8 cellular contexts compared by ENCODE assay signal in the genomic region with DNA sequence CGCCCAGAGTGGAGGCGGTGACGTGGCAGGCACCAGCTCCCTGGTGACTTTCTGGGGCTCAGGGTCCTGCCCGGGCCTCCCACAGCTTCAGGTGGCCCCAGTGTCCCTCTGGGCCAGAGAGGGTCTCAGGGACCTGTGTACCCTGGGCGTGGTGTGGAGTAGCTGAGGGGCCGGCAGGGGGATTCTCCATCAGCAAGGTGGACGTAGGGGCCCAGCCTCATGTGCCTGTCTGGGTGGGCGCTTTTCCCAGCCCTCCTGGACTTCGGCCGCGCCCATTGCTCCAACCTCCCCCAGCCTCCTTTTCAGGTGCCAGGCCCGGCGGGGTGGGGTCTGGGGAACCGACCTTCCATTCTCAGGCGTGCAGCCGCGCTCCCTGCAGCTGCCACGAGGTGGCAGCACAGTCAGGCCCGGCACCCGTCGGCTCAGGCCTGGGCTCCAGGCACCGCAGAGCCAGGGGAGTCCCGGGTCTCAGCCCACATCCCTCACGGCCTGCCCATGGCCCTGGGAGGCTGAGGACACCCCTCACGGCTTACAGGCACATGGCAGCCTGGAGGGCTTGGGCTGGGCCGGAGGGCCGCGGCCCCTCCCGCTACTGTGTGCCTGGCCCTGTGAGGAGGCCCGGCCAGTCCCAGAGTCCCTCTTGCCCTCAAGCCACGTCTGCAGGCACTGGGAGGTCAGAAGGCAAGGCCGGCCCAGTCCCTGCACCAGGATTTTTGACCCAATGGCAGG. TPM values are rescaled to one million over a fixed set of nuclear protein-coding genes. Genes with fewer than 3 reads are reported as not detected.
A peak's percentile ranks its signal among the peaks of the same experiment; 100 is the strongest.
DNase-seq lines count a peak whose midpoint lies in the region.

No MANE protein-coding gene starts in this region.

- peak; percentile 78 for DNase-seq in DMS 273 (lab: John Stamatoyannopoulos, UW; ENCODE audit: unreplicated experiment)
- no peak for DNase-seq in DMS 273 treated with DMSO at 0.1 percent for 48 hours (lab: John Stamatoyannopoulos, UW)
- peak; percentile 49 for DNase-seq in NCI-H1092 (lab: John Stamatoyannopoulos, UW)
- peak; percentile 46 for DNase-seq in activated CD4-positive, alpha-beta T cell treated with anti-CD3 and anti-CD28 coated beads for 1 hour
- DNase-seq in cerebellum (ENCODE audit: low spot score): peak; percentile 80
- peak; percentile 76 for DNase-seq in left kidney (ENCODE audit: low read depth, low spot score)
- DNase-seq in stimulated activated CD4-positive, alpha-beta T cell treated with anti-CD3 and anti-CD28 coated beads, Interleukin-4, amount 100 ng/mL, for 4 hours: peak; percentile 51 to 66
- no peak for DNase-seq in cerebellar nuclear complex (lab: John Stamatoyannopoulos, UW)

RNA-seq across cellular contexts. Expression of a gene that starts 19.9 kb away (rescaled TPM):
- total RNA-seq in cerebellum: 0.18 TPM

RNA-seq across cellular contexts. Expression of a gene that starts 45.2 kb away (rescaled TPM):
- under 0.01 TPM for total RNA-seq in cerebellum

Comparison
In these comparisons a context has a peak if more than half of its experiments do, and no peak if none do; other contexts are left out.
1. DNase-seq: peak in DMS 273 (single experiment), NCI-H1092 (single experiment), activated CD4-positive, alpha-beta T cell treated with anti-CD3 and anti-CD28 coated beads for 1 hour (single experiment), cerebellum (single experiment), left kidney (single experiment) and stimulated activated CD4-positive, alpha-beta T cell treated with anti-CD3 and anti-CD28 coated beads, Interleukin-4, amount 100 ng/mL, for 4 hours (2 of 2); none in DMS 273 treated with DMSO at 0.1 percent for 48 hours (single experiment) and cerebellar nuclear complex (0 of 2).